Comparison of ENCODE assay signal across 25 cellular contexts in the genomic region with DNA sequence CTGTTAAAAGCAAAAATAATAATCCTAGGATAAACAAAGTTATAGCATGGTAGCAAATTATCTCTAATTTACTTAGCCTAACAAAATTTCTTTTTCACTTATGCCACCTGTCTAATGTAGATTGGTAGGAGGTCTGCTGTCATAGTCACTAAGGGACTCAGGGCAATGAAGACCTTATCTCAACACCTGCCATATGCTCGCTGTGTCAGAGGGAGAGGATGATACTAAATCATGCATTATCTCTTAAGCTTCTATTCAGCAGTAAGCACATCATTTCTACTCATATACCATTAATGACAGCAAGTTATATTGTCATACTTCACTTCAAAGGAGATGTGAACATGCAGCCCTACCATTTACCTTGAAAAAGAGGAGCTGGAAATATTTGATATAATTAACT. TPM values are rescaled to one million over a fixed set of nuclear protein-coding genes. Genes with fewer than 3 reads are reported as not detected.
DNase-seq lines count a peak whose midpoint lies in the region; ATAC-seq, FAIRE-seq and TF ChIP-seq lines count a peak whose summit lies in the region.
"Had no signal": no experiment of that assay in that cellular context is flagged by ENCODE, and none has a peak within 500 bp of the region (broad histone marks: within the 10 kb centered on the region; RNA-seq: fewer than 3 reads in every experiment).

No MANE protein-coding gene starts in this region.

- H3K4me3 Mint-ChIP-seq in HFFc6, result no peak overlapping the region
- H3K4me3 Mint-ChIP-seq: CD4-positive, alpha-beta memory T cell; H9 had no signal

- H3K79me2 ChIP-seq in K562 (ENCODE audit: control insufficient read depth, insufficient read depth, low read length), result no peaks in the 10 kb centered on the region
- H3K79me2 ChIP-seq in neural cell (replicated peaks; ENCODE audit: insufficient read depth, low read length), result no peaks in the 10 kb centered on the region

- TF ChIP-seq CTCF in K562 (IDR thresholded peaks at IDR 0.05 in 2 of 3, conservative IDR thresholded peaks at IDR 0.05 in 1 of 3; ENCODE audit: insufficient read depth in 2 of 3, low read depth in 1 of 3, low read length in 3 of 3) (no peak), neural cell (IDR thresholded peaks at IDR 0.05; ENCODE audit: poor library complexity, severe bottlenecking) (no peak), HFFc6 (IDR thresholded peaks at IDR 0.05) (no peak)

- CTCF ChIA-PET in K562 (lab: Yijun Ruan, JAX; ENCODE audit: low intra/inter-chr PET ratio), result no interaction called here

- H3K9me3 ChIP-seq in K562 (replicated peaks; ENCODE audit: control insufficient read depth, insufficient read depth, low read depth, low read length) (no peaks in the 10 kb centered on the region), neural cell (ENCODE audit: low read length) (no peaks in the 10 kb centered on the region)
- H3K9me3 ChIP-seq: A549; BE2C; BLaER1 treated with 17β-estradiol and CSF1 and Interleukin-3, amounts not matched to agents 10 nM and 100 nM; Caco-2 had no signal

- H3F3A ChIP-seq in neural cell (ENCODE audit: insufficient read depth, low read length, poor library complexity, severe bottlenecking), result no peaks in the 10 kb centered on the region

- no peaks in the 10 kb centered on the region for H3K4me1 ChIP-seq in K562 (replicated peaks in 1 of 2; ENCODE audit: control insufficient read depth in 2 of 2, insufficient read depth in 2 of 2, low read length in 2 of 2)
- H3K4me1 ChIP-seq: Caco-2 had no signal

- peaks cover 15% of the 10 kb centered on the region for H3K27me3 Mint-ChIP-seq in HFFc6 (ENCODE audit: insufficient read depth)
- H3K27me3 Mint-ChIP-seq: CD4-positive, alpha-beta memory T cell had no signal

- ATAC-seq in K562, result no peak
- no peak for ATAC-seq in HG03571 (IDR thresholded peaks at IDR 0.05; ENCODE audit: unreplicated experiment)
- ATAC-seq: A549, GM12878, HCT116 had no signal

- TF ChIP-seq EP300 in K562 (IDR thresholded peaks at IDR 0.05; ENCODE audit: low read length) (no peak), neural cell (conservative IDR thresholded peaks at IDR 0.05; ENCODE audit: poor library complexity, severe bottlenecking) (no peak)

- FAIRE-seq in K562 (lab: Jason Lieb, UNC) (no peak), H54 (lab: Jason Lieb, UNC) (no peak)
- FAIRE-seq: A549, GM12878, GM19239, H1 had no signal

- H3K4me2 ChIP-seq in K562 (ENCODE audit: insufficient read depth, low read length), result no peak overlapping the region
- peak overlapping the region; percentile 51 for H3K4me2 ChIP-seq in neural cell (ENCODE audit: low read length)
- H3K4me2 ChIP-seq: A549; BLaER1 treated with 17β-estradiol and CSF1 and Interleukin-3, amounts not matched to agents 10 nM and 100 nM had no signal

- 0% methylated on average over 1 of the region's 1 CpG for WGBS in K562 (ENCODE audit: insufficient coverage, low coverage, missing lambda C conversion rate)

- H3K36me3 ChIP-seq in K562 (ENCODE audit: control insufficient read depth, insufficient read depth, low read length) (no peaks in the 10 kb centered on the region), neural cell (ENCODE audit: insufficient read depth, low read length) (no peaks in the 10 kb centered on the region)
- H3K36me3 ChIP-seq: BE2C; BLaER1 treated with 17β-estradiol and CSF1 and Interleukin-3, amounts not matched to agents 10 nM and 100 nM had no signal

- no peaks in the 10 kb centered on the region for H3K4me1 Mint-ChIP-seq in HFFc6 (ENCODE audit: low read depth)
- H3K4me1 Mint-ChIP-seq: CD4-positive, alpha-beta memory T cell had no signal

- no peaks in the 10 kb centered on the region for H3K9me1 ChIP-seq in K562 (ENCODE audit: control insufficient read depth, insufficient read depth, low read length)

- in situ Hi-C loops in K562 (cut with MboI), result no loop called here

- intact Hi-C loops in K562 (cut with micrococcal nuclease), result no loop called here

- no TSS peak for BruUV-seq in K562 (replicated peaks; lab: Mats Ljungman, UMichigan)

- H2AFZ ChIP-seq in K562 (ENCODE audit: low read depth, low read length), result no peak overlapping the region
- H2AFZ ChIP-seq in neural cell (ENCODE audit: low read depth, low read length), result no peak overlapping the region
- H2AFZ ChIP-seq: GM23248 had no signal

- H3K4me3 ChIP-seq in K562, result no peak overlapping the region
- peak overlapping the region; percentile 36 for H3K4me3 ChIP-seq in neural cell (ENCODE audit: low read length)
- H3K4me3 ChIP-seq: A549; BLaER1 treated with 17β-estradiol and CSF1 and Interleukin-3, amounts not matched to agents 10 nM and 100 nM; GM12878; GM23248 had no signal

- no peaks in the 10 kb centered on the region for H3K9me2 ChIP-seq in neural cell (ENCODE audit: insufficient read depth, low read length)

- POLR2A ChIA-PET in K562 (lab: Yijun Ruan, JAX), result interaction anchor here (1.1 kb wide), 1 partner anchor 9 kb away, joined by 5 read pairs; no protein-coding TSS in a partner anchor

- H3K27me3 ChIP-seq in K562 (ENCODE audit: control insufficient read depth in 2 of 2, insufficient read depth in 2 of 2, low read length in 2 of 2) (no peaks in the 10 kb centered on the region), neural cell (ENCODE audit: insufficient read depth, low read depth, low read length) (no peaks in the 10 kb centered on the region)
- H3K27me3 ChIP-seq: BE2C; BLaER1 treated with 17β-estradiol and CSF1 and Interleukin-3, amounts not matched to agents 10 nM and 100 nM had no signal

- H4K20me1 ChIP-seq in K562 (replicated peaks; ENCODE audit: control insufficient read depth, insufficient read depth, low read length) (no peaks in the 10 kb centered on the region), neural cell (ENCODE audit: insufficient read depth) (no peaks in the 10 kb centered on the region)
- H4K20me1 ChIP-seq: BLaER1 treated with 17β-estradiol and CSF1 and Interleukin-3, amounts not matched to agents 10 nM and 100 nM had no signal

- no peak for TF ChIP-seq RAD21 in K562 (CRISPR knock-in tag; conservative IDR thresholded peaks at IDR 0.05 in 1 of 2, IDR thresholded peaks at IDR 0.05 in 1 of 2)
- no peak for TF ChIP-seq RAD21 in neural cell (conservative IDR thresholded peaks at IDR 0.05)

- H3K9ac ChIP-seq in K562 (ENCODE audit: insufficient read depth in 1 of 2, low read depth in 2 of 2, low read length in 2 of 2) (no peak overlapping the region), neural cell (ENCODE audit: low read length) (no peak overlapping the region)
- H3K9ac ChIP-seq: BLaER1 treated with 17β-estradiol and CSF1 and Interleukin-3, amounts not matched to agents 10 nM and 100 nM; GM23248 had no signal

- no peak overlapping the region for H3K27ac ChIP-seq in K562 (ENCODE audit: extremely low read depth, low read depth, low read length)
- H3K27ac ChIP-seq in neural cell (ENCODE audit: low read length), result peak overlapping the region; percentile 75
- H3K27ac ChIP-seq: A549; BLaER1 treated with 17β-estradiol and CSF1 and Interleukin-3, amounts not matched to agents 10 nM and 100 nM; GM23248 had no signal

- H3K36me3 Mint-ChIP-seq in HFFc6 (ENCODE audit: low read depth), result no peaks in the 10 kb centered on the region
- H3K36me3 Mint-ChIP-seq: CD4-positive, alpha-beta memory T cell had no signal

- TF ChIP-seq POLR2A in K562 (conservative IDR thresholded peaks at IDR 0.05) (no peak), H54 (IDR thresholded peaks at IDR 0.05; ENCODE audit: low read depth, low read length) (no peak)

- H3K27ac Mint-ChIP-seq in HFFc6, result no peak overlapping the region
- H3K27ac Mint-ChIP-seq: CD4-positive, alpha-beta memory T cell; H9 had no signal

- H3K9me3 Mint-ChIP-seq in HFFc6, result no peaks in the 10 kb centered on the region
- H3K9me3 Mint-ChIP-seq: H9 had no signal

- DNase-seq in NCI-H146 (lab: John Stamatoyannopoulos, UW) (peak; percentile 86), NCI-H82 treated with DMSO at 0.1 percent for 48 hours (lab: John Stamatoyannopoulos, UW; ENCODE audit: unreplicated experiment) (peak; percentile 77), K562 (ENCODE audit: extremely low read depth in 1 of 4, low spot score in 3 of 4) (no peak), H54 (ENCODE audit: insufficient read length, low spot score) (no peak), HFFc6 (no peak)
- DNase-seq: 8988T; ACHN; AML-193; BE2C; Caco-2; CD4-positive, alpha-beta memory T cell; DMS 273 treated with DMSO at 0.1 percent for 48 hours; DMS79; EL; GDM1; GM23248; H9 had no signal

TF ChIP-seq in K562, 482 proteins besides CTCF, POLR2A, EP300 and RAD21 (continues in another document):
- TF ChIP-seq SMAD3 (CRISPR knock-in tag; conservative IDR thresholded peaks at IDR 0.05) (no peak), ZZZ3 (IDR thresholded peaks at IDR 0.05) (no peak), MEIS2 (IDR thresholded peaks at IDR 0.05; ENCODE audit: partially characterized antibody) (peak; percentile 38)

TF ChIP-seq in neural cell, 6 proteins besides CTCF, POLR2A, EP300 and RAD21:
- TF ChIP-seq POLR2AphosphoS5 (IDR thresholded peaks at IDR 0.05) (peak; percentile 34), EZH2 (IDR thresholded peaks at IDR 0.05; ENCODE audit: borderline replicate concordance, insufficient read depth, low read length, poor library complexity, severe bottlenecking) (no peak), SMC3 (conservative IDR thresholded peaks at IDR 0.05; ENCODE audit: poor library complexity) (no peak), TAF1 (IDR thresholded peaks at IDR 0.05; ENCODE audit: low read depth) (no peak)

RNA-seq across cellular contexts. Expression of a gene that starts 44.1 kb away (rescaled TPM):
- total RNA-seq in K562 (2011; cell fraction: chromatin; rRNA removed; ENCODE audit: low replicate concordance), result not detected in 2 replicates
- not detected in 2 replicates for total RNA-seq in K562 (2011; cell fraction: nucleolus; rRNA removed)
- not detected in 2 replicates for total RNA-seq in K562 (2011; cell fraction: nucleoplasm; rRNA removed)
- total RNA-seq in K562 (2014; rRNA removed) (not detected in 2 replicates), K562 (2014; rRNA removed; fragmentation: Illumina TruSeq; extraction: Trizol) (0.06 TPM in 1 of 2 replicates, not detected in the other), K562 (2015; rRNA removed; fragmentation: Illumina TruSeq; extraction: Trizol) (not detected in 2 replicates), K562 (2021) (0.07 TPM in 1 of 2 replicates, not detected in the other)
- polyA plus RNA-seq in K562 (2011; rRNA removed) (not detected in 2 replicates), K562 (2014; fragmentation: Illumina TruSeq; extraction: Trizol) (not detected in 2 replicates), K562 (2014; fragmentation: Nextera tagmentation; extraction: Ambion mirVana) (under 1 TPM; 0.10 to 0.15 TPM), K562 (2014; rRNA removed) (0.13 TPM in 1 of 2 replicates, not detected in the other), neural cell (not detected in 2 replicates)
- not detected in 2 replicates for polyA plus RNA-seq in K562 (2011; cell fraction: cytosol; rRNA removed)
- polyA plus RNA-seq in K562 (2011; cell fraction: nucleus; rRNA removed), result not detected in 2 replicates
- polyA plus RNA-seq in K562 (2012), result 0.06 and 0.10 TPM in 2 replicates
- 0.11 TPM in 1 of 2 replicates, not detected in the other for polyA minus RNA-seq in K562 (2011; rRNA and poly(A)+ RNA removed)
- polyA minus RNA-seq in K562 (2011; cell fraction: cytosol; rRNA and poly(A)+ RNA removed), result not detected in 2 replicates
- polyA minus RNA-seq in K562 (2011; cell fraction: nucleus; rRNA and poly(A)+ RNA removed), result not detected in 2 replicates
- polyA minus RNA-seq in neural cell, result not detected in 2 replicates
- not detected for total RNA-seq in HFFc6 (2021; fragmentation: NEBNext Ultra II Directional; extraction: Animal tissue kit (Norgen Biotek cat#: 25700))
- total RNA-seq: CD4-positive, alpha-beta memory T cell; GM12878; GM23248; H1; H9 had no signal
- polyA plus RNA-seq: A549; CD4-positive, alpha-beta memory T cell; GM12878; GM23248; H1 had no signal

Comparison
In these comparisons a context has a peak if more than half of its experiments do, and no peak if none do; other contexts are left out.
1. DNase-seq: peak in NCI-H146 (single experiment) and NCI-H82 treated with DMSO at 0.1 percent for 48 hours (single experiment); none in K562 (0 of 4), H54 (single experiment) and HFFc6 (single experiment).